In genomic region chr3:182717216-182717615, GRCh38 we compare ENCODE assay signal across 13 cellular contexts.
DNase-seq lines count a peak whose midpoint lies in the region; ATAC-seq and TF ChIP-seq lines count a peak whose summit lies in the region.
"Had no signal": no experiment of that assay in that cellular context is flagged by ENCODE, and none has a peak within 500 bp of the region (broad histone marks: within the 10 kb centered on the region; RNA-seq: fewer than 3 reads in every experiment).

No MANE protein-coding gene starts in this region.

- H3K4me2 ChIP-seq in MM.1S (ENCODE audit: low read depth, low read length) = peak overlapping the region; percentile 71
- H3K4me2 ChIP-seq: A549 had no signal

- peaks cover 57% of the 10 kb centered on the region for H3F3A ChIP-seq in MM.1S (ENCODE audit: insufficient read depth, low read length)

- peaks cover 19% of the 10 kb centered on the region for H3K4me1 ChIP-seq in cardiac muscle cell (ENCODE audit: low read depth)
- peaks cover 15% of the 10 kb centered on the region for H3K4me1 ChIP-seq in left ventricle myocardium inferior
- H3K4me1 ChIP-seq in MM.1S (ENCODE audit: low read length) = peaks cover 60% of the 10 kb centered on the region
- H3K4me1 ChIP-seq in spleen = peaks cover 0 to 16% (median 3%) of the 10 kb centered on the region in 6 donors
- H3K4me1 ChIP-seq: A549 had no signal

- H3K4me3 Mint-ChIP-seq in stimulated activated effector memory CD8-positive, alpha-beta T cell treated with anti-CD3 and anti-CD28 coated beads, Interleukin-12 subunit alpha, Interleukin-12 subunit beta, amount 100 ng/mL, for 72 hours = no peak overlapping the region
- H3K4me3 Mint-ChIP-seq: stimulated activated naive CD8-positive, alpha-beta T cell treated with anti-CD3 and anti-CD28 coated beads, Interleukin-15, Interleukin-2, amounts not matched to agents 100 ng/mL and 50 ng/mL, for 24 hours had no signal

- H3K4me3 ChIP-seq in cardiac muscle cell (no peak overlapping the region), left ventricle myocardium inferior (no peak overlapping the region), MM.1S (ENCODE audit: low read length) (peak overlapping the region; percentile 39), spleen (no peak overlapping the region)
- H3K4me3 ChIP-seq: A549, right lobe of liver, SK-N-MC had no signal

- intact Hi-C loops in left ventricle myocardium inferior (cut with micrococcal nuclease) (no loop called here), spleen (cut with DNase I; ENCODE audit: low total_unique reads) (loop anchor here (10.0 kb wide), 1 partner anchor 668 kb away; no protein-coding TSS in a partner anchor)

- H3K36me3 ChIP-seq in cardiac muscle cell (no peaks in the 10 kb centered on the region), left ventricle myocardium inferior (no peaks in the 10 kb centered on the region), MM.1S (replicated peaks; ENCODE audit: insufficient read depth, low read length) (no peaks in the 10 kb centered on the region), spleen (no peaks in the 10 kb centered on the region)
- H3K36me3 ChIP-seq: right lobe of liver had no signal

- WGBS in spleen, 5 donors = 75 to 88% (median 82%) methylated on average over 2 of the region's 2 CpGs

- ATAC-seq in HG02884 (IDR thresholded peaks at IDR 0.05; ENCODE audit: unreplicated experiment) = peak; percentile 88
- ATAC-seq in stimulated activated effector memory CD8-positive, alpha-beta T cell treated with anti-CD3 and anti-CD28 coated beads, Interleukin-12 subunit alpha, Interleukin-12 subunit beta, amount 100 ng/mL, for 72 hours = no peak
- ATAC-seq: A549, right lobe of liver had no signal

- no peaks in the 10 kb centered on the region for H3K79me2 ChIP-seq in MM.1S (ENCODE audit: low read length)

- peak overlapping the region; percentile 18; the same call in 1 of the 2 replicates for H3K9ac ChIP-seq in MM.1S (ENCODE audit: low read length)

- H4K20me1 ChIP-seq in MM.1S (ENCODE audit: insufficient read depth, low read length) = no peaks in the 10 kb centered on the region

- TF ChIP-seq POLR2A in spleen (IDR thresholded peaks at IDR 0.05) = no peak

- peak overlapping the region; percentile 4 for H2AFZ ChIP-seq in MM.1S (ENCODE audit: low read length)

- no peaks in the 10 kb centered on the region for H3K9me3 Mint-ChIP-seq in stimulated activated effector memory CD8-positive, alpha-beta T cell treated with anti-CD3 and anti-CD28 coated beads, Interleukin-12 subunit alpha, Interleukin-12 subunit beta, amount 100 ng/mL, for 72 hours
- H3K9me3 Mint-ChIP-seq: stimulated activated naive CD8-positive, alpha-beta T cell treated with anti-CD3 and anti-CD28 coated beads, Interleukin-15, Interleukin-2, amounts not matched to agents 100 ng/mL and 50 ng/mL, for 24 hours had no signal

- H3K27ac ChIP-seq in cardiac muscle cell = peak overlapping the region; percentile 88
- H3K27ac ChIP-seq in left ventricle myocardium inferior (replicated peaks) = no peak overlapping the region
- peak overlapping the region; percentile 84; the same call in 1 of the 2 replicates for H3K27ac ChIP-seq in MM.1S (ENCODE audit: low read length)
- H3K27ac ChIP-seq in spleen = no peak overlapping the region
- H3K27ac ChIP-seq: A549, right lobe of liver, SK-N-MC had no signal

- H3K9me2 ChIP-seq in MM.1S (replicated peaks; ENCODE audit: insufficient read depth, low read length) = no peaks in the 10 kb centered on the region

- TF ChIP-seq CTCF in cardiac muscle cell (IDR thresholded peaks at IDR 0.05; ENCODE audit: low read depth, low read length) (no peak), left ventricle myocardium inferior (IDR thresholded peaks at IDR 0.05; ENCODE audit: borderline replicate concordance) (no peak), MM.1S (IDR thresholded peaks at IDR 0.05; ENCODE audit: low read length) (no peak), spleen (IDR thresholded peaks at IDR 0.05 in 8 of 11, conservative IDR thresholded peaks at IDR 0.05 in 3 of 11) (no peak)

- H3K27me3 ChIP-seq in cardiac muscle cell (no peaks in the 10 kb centered on the region), left ventricle myocardium inferior (ENCODE audit: low read depth) (no peaks in the 10 kb centered on the region), MM.1S (replicated peaks; ENCODE audit: insufficient read depth, low read length) (no peaks in the 10 kb centered on the region), spleen (replicated peaks in 1 of 7) (no peaks in the 10 kb centered on the region)
- H3K27me3 ChIP-seq: right lobe of liver had no signal

- H3K4me1 Mint-ChIP-seq in stimulated activated effector memory CD8-positive, alpha-beta T cell treated with anti-CD3 and anti-CD28 coated beads, Interleukin-12 subunit alpha, Interleukin-12 subunit beta, amount 100 ng/mL, for 72 hours = peaks cover 7% of the 10 kb centered on the region

- no peak for DNase-seq in cardiac muscle cell (ENCODE audit: low read depth in 1 of 2, low spot score in 1 of 2)
- no peak for DNase-seq in left ventricle myocardium inferior
- DNase-seq in MM.1S = peak; percentile 98
- no peak for DNase-seq in NCI-H146 (lab: John Stamatoyannopoulos, UW)
- DNase-seq in stimulated activated effector memory CD8-positive, alpha-beta T cell treated with anti-CD3 and anti-CD28 coated beads, Interleukin-12 subunit alpha, Interleukin-12 subunit beta, amount 100 ng/mL, for 72 hours (ENCODE audit: low spot score in 2 of 2) = no peak
- no peak for DNase-seq in spleen
- DNase-seq in cortex of kidney (lab: John Stamatoyannopoulos, UW) = no peak
- DNase-seq: NCI-H1092 treated with DMSO at 0.1 percent for 48 hours, right lobe of liver had no signal

- H3K27ac Mint-ChIP-seq in stimulated activated effector memory CD8-positive, alpha-beta T cell treated with anti-CD3 and anti-CD28 coated beads, Interleukin-12 subunit alpha, Interleukin-12 subunit beta, amount 100 ng/mL, for 72 hours = no peak overlapping the region
- H3K27ac Mint-ChIP-seq: stimulated activated naive CD8-positive, alpha-beta T cell treated with anti-CD3 and anti-CD28 coated beads, Interleukin-15, Interleukin-2, amounts not matched to agents 100 ng/mL and 50 ng/mL, for 24 hours had no signal

- no peaks in the 10 kb centered on the region for H3K36me3 Mint-ChIP-seq in stimulated activated effector memory CD8-positive, alpha-beta T cell treated with anti-CD3 and anti-CD28 coated beads, Interleukin-12 subunit alpha, Interleukin-12 subunit beta, amount 100 ng/mL, for 72 hours

- H3K9me3 ChIP-seq in cardiac muscle cell (ENCODE audit: low read depth) (no peaks in the 10 kb centered on the region), left ventricle myocardium inferior (replicated peaks) (no peaks in the 10 kb centered on the region), MM.1S (replicated peaks; ENCODE audit: insufficient read depth, low read length) (no peaks in the 10 kb centered on the region), spleen (no peaks in the 10 kb centered on the region)
- H3K9me3 ChIP-seq: A549, right lobe of liver had no signal

Comparison
In these comparisons a context has a peak if more than half of its experiments do, and no peak if none do; other contexts are left out.
1. H3K27ac ChIP-seq: peak in cardiac muscle cell (single experiment) and MM.1S (single experiment); none in left ventricle myocardium inferior (single experiment) and spleen (0 of 8).